In the genomic region with DNA sequence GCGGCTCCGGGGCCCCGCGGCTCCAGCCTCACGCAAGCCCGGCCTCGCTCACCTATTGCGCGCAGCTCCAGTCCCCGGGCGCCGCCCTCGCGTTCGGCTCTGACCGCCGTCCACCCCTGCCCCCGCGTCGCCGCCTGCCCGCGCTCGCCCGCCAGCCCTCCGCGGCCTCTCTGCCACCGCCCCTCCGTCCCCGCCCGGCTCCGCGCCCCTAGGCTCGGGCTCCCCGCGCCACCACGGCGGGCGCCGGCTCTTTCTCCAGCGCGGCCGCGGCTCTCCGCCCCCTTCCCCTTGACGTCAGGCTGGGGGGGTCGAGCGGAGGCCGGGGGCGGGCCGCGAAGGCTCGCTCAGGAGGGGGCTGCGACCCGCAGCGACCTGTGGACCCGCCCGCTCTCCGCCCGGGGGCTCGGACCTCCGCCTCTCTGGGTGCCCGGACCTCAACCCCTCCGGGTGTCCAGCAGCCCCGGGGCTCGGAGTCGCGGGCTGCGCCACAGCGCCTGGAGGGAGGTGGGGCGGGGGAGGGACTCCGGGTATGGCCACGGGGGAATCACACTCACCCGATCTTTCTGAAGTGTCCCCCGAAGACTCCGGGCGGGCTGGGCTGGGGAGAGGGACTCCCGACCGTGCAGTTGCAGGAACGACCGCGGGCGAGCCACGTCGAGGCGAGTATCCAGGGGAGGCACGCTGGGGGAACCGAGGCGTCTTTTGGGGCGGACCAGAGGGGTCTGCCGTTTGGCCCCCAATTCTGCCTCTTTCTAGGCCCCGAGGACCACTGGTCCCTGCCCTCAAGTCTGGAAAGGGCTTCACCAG, we compare ENCODE assay signal across 8 cellular contexts. TPM values are rescaled to one million over a fixed set of nuclear protein-coding genes. Genes with fewer than 3 reads are reported as not detected.
DNase-seq lines count a peak whose midpoint lies in the region; ATAC-seq lines count a peak whose summit lies in the region.

A gene with protein sequence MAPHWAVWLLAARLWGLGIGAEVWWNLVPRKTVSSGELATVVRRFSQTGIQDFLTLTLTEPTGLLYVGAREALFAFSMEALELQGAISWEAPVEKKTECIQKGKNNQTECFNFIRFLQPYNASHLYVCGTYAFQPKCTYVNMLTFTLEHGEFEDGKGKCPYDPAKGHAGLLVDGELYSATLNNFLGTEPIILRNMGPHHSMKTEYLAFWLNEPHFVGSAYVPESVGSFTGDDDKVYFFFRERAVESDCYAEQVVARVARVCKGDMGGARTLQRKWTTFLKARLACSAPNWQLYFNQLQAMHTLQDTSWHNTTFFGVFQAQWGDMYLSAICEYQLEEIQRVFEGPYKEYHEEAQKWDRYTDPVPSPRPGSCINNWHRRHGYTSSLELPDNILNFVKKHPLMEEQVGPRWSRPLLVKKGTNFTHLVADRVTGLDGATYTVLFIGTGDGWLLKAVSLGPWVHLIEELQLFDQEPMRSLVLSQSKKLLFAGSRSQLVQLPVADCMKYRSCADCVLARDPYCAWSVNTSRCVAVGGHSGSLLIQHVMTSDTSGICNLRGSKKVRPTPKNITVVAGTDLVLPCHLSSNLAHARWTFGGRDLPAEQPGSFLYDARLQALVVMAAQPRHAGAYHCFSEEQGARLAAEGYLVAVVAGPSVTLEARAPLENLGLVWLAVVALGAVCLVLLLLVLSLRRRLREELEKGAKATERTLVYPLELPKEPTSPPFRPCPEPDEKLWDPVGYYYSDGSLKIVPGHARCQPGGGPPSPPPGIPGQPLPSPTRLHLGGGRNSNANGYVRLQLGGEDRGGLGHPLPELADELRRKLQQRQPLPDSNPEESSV (minus strand): TSS at position 257 of the 807 bp plus-strand sequence. CDS start 2,194 bp downstream, outside the sequence.

- no CpG with 5 or more reads among the region's 92 CpGs for WGBS in mesendoderm (ENCODE audit: extremely low coverage, insufficient coverage, low lambda C conversion rate)

- H4K5ac ChIP-seq in mesendoderm (ENCODE audit: low read length): no peak within 1 kb of the TSS

- H3K4me1 ChIP-seq in endocrine pancreas (ENCODE audit: control insufficient read depth, insufficient read depth, low read length) (no peaks in the 10 kb centered on the region), mesendoderm (ENCODE audit: control insufficient read depth, low read depth, low read length) (peaks cover 17% of the 10 kb centered on the region)

- H3K36me3 ChIP-seq in MG63 (peaks cover 24% of the 10 kb centered on the region), endocrine pancreas (ENCODE audit: control insufficient read depth, insufficient read depth, low read length) (peaks cover 4% of the 10 kb centered on the region), mesendoderm (ENCODE audit: control insufficient read depth, insufficient read depth, low read length) (peaks cover 10% of the 10 kb centered on the region)

- H3K27me3 ChIP-seq in MG63 (no peaks in the 10 kb centered on the region), endocrine pancreas (ENCODE audit: control insufficient read depth, insufficient read depth, low read length) (no peaks in the 10 kb centered on the region), mesendoderm (ENCODE audit: insufficient read depth, low read length, poor library complexity) (no peaks in the 10 kb centered on the region)

- H2BK5ac ChIP-seq in mesendoderm (ENCODE audit: low read length): peak within 1 kb of the TSS; percentile 76

- H3K56ac ChIP-seq in mesendoderm (ENCODE audit: low read length): peak within 1 kb of the TSS; percentile 96

- peaks cover 38% of the 10 kb centered on the region for H3K4me1 Mint-ChIP-seq in activated CD4-positive, alpha-beta memory T cell treated with anti-CD3 and anti-CD28 coated beads, Interleukin-2, amount 10 ng/mL, durations not matched to agents 7 days and 5 days
- peaks cover 64% of the 10 kb centered on the region for H3K4me1 Mint-ChIP-seq in stimulated activated naive CD8-positive, alpha-beta T cell treated with anti-CD3 and anti-CD28 coated beads, Interleukin-15, amount 100 ng/mL, for 72 hours

- peak within 1 kb of the TSS; percentile 73 for H2BK120ac ChIP-seq in mesendoderm (ENCODE audit: low read depth, low read length)

- no peak within 1 kb of the TSS for H2BK15ac ChIP-seq in mesendoderm (replicated peaks; ENCODE audit: low read depth)

- CTCF ChIA-PET in activated CD4-positive, alpha-beta memory T cell treated with anti-CD3 and anti-CD28 coated beads, Interleukin-2, amount 10 ng/mL, durations not matched to agents 7 days and 5 days (lab: Charles Lee): interaction anchor here (1.2 to 3.9 kb wide), 6 partner anchors 12 to 85 kb away, joined by 4 to 57 read pairs (median 10); a partner anchor contains a TSS

- H3K9ac ChIP-seq in endocrine pancreas (ENCODE audit: control insufficient read depth, insufficient read depth, low read length) (peak within 1 kb of the TSS; percentile 70), mesendoderm (ENCODE audit: low read length) (peak within 1 kb of the TSS; percentile 99)

- H3K4ac ChIP-seq in mesendoderm (ENCODE audit: low read depth, low read length): peak within 1 kb of the TSS; percentile 97

- peak within 1 kb of the TSS; percentile 66 for H3K23ac ChIP-seq in mesendoderm (ENCODE audit: low read length)

- peak within 1 kb of the TSS; percentile 97 for H3K18ac ChIP-seq in mesendoderm (ENCODE audit: low read length)

- POLR2A ChIA-PET in activated CD4-positive, alpha-beta memory T cell treated with anti-CD3 and anti-CD28 coated beads, Interleukin-2, amount 10 ng/mL, durations not matched to agents 7 days and 5 days (lab: Charles Lee): interaction anchor here (0.6 to 3.7 kb wide), 9 partner anchors 12 to 243 kb away, joined by 3 to 43 read pairs (median 7); a partner anchor contains a TSS

- H3K27ac Mint-ChIP-seq in activated CD4-positive, alpha-beta memory T cell treated with anti-CD3 and anti-CD28 coated beads, Interleukin-2, amount 10 ng/mL, durations not matched to agents 7 days and 5 days: peak within 1 kb of the TSS; percentile 75
- H3K27ac Mint-ChIP-seq in stimulated activated naive CD8-positive, alpha-beta T cell treated with anti-CD3 and anti-CD28 coated beads, Interleukin-15, amount 100 ng/mL, for 72 hours: peak within 1 kb of the TSS; percentile 19 to 34

- H3K27ac ChIP-seq in mesendoderm (ENCODE audit: low read depth, low read length): peak within 1 kb of the TSS; percentile 93

- peak within 1 kb of the TSS; percentile 48 for H2AK5ac ChIP-seq in mesendoderm (ENCODE audit: low read length)

- H3K4me3 ChIP-seq in MG63 (peak within 1 kb of the TSS; percentile 82), endocrine pancreas (ENCODE audit: control insufficient read depth, insufficient read depth, low read length) (no peak within 1 kb of the TSS), mesendoderm (ENCODE audit: low read length) (peak within 1 kb of the TSS; percentile 91)

- H3K4me2 ChIP-seq in mesendoderm (ENCODE audit: low read length): peak within 1 kb of the TSS; percentile 85

- peaks cover 9% of the 10 kb centered on the region for H3K36me3 Mint-ChIP-seq in activated CD4-positive, alpha-beta memory T cell treated with anti-CD3 and anti-CD28 coated beads, Interleukin-2, amount 10 ng/mL, durations not matched to agents 7 days and 5 days (ENCODE audit: low read depth)

- H3K27me3 Mint-ChIP-seq in activated CD4-positive, alpha-beta memory T cell treated with anti-CD3 and anti-CD28 coated beads, Interleukin-2, amount 10 ng/mL, durations not matched to agents 7 days and 5 days: peaks cover 15% of the 10 kb centered on the region
- peaks cover 10% of the 10 kb centered on the region for H3K27me3 Mint-ChIP-seq in stimulated activated naive CD8-positive, alpha-beta T cell treated with anti-CD3 and anti-CD28 coated beads, Interleukin-15, amount 100 ng/mL, for 72 hours

- H3K9me3 ChIP-seq in MG63 (no peaks in the 10 kb centered on the region), endocrine pancreas (ENCODE audit: control insufficient read depth, low read length) (no peaks in the 10 kb centered on the region)

- ATAC-seq in stimulated activated naive CD8-positive, alpha-beta T cell treated with anti-CD3 and anti-CD28 coated beads, Interleukin-15, amount 100 ng/mL, for 72 hours: peak; percentile 24
- ATAC-seq in GM18867 (IDR thresholded peaks at IDR 0.05; ENCODE audit: unreplicated experiment): no peak

- peak; percentile 30 for DNase-seq in GDM1 (lab: John Stamatoyannopoulos, UW)
- peak; percentile 56 for DNase-seq in MG63
- DNase-seq in activated CD4-positive, alpha-beta memory T cell treated with anti-CD3 and anti-CD28 coated beads, Interleukin-2, amount 10 ng/mL, durations not matched to agents 7 days and 5 days: peak; percentile 57
- DNase-seq in mesendoderm: peak; percentile 57
- peak; percentile 44 to 58 for DNase-seq in stimulated activated naive CD8-positive, alpha-beta T cell treated with anti-CD3 and anti-CD28 coated beads, Interleukin-15, amount 100 ng/mL, for 72 hours
- no peak for DNase-seq in middle frontal gyrus (ENCODE audit: extremely low spot score, low spot score)

- peak within 1 kb of the TSS; percentile 89 for H4K8ac ChIP-seq in mesendoderm (ENCODE audit: low read depth, low read length)

- peaks cover 32% of the 10 kb centered on the region for H3K79me2 ChIP-seq in mesendoderm (ENCODE audit: control insufficient read depth, insufficient read depth, low read length)

- peak within 1 kb of the TSS; percentile 79 for H3K4me3 Mint-ChIP-seq in activated CD4-positive, alpha-beta memory T cell treated with anti-CD3 and anti-CD28 coated beads, Interleukin-2, amount 10 ng/mL, durations not matched to agents 7 days and 5 days
- peak within 1 kb of the TSS; percentile 92 to 93 for H3K4me3 Mint-ChIP-seq in stimulated activated naive CD8-positive, alpha-beta T cell treated with anti-CD3 and anti-CD28 coated beads, Interleukin-15, amount 100 ng/mL, for 72 hours

- peaks cover 25% of the 10 kb centered on the region for H3K79me1 ChIP-seq in mesendoderm (ENCODE audit: low read length)

- H3K9me3 Mint-ChIP-seq in activated CD4-positive, alpha-beta memory T cell treated with anti-CD3 and anti-CD28 coated beads, Interleukin-2, amount 10 ng/mL, durations not matched to agents 7 days and 5 days: no peaks in the 10 kb centered on the region
- no peaks in the 10 kb centered on the region for H3K9me3 Mint-ChIP-seq in stimulated activated naive CD8-positive, alpha-beta T cell treated with anti-CD3 and anti-CD28 coated beads, Interleukin-15, amount 100 ng/mL, for 72 hours

RNA-seq across cellular contexts. Expression of the gene that starts here (rescaled TPM):
- 12.6 and 16.2 TPM in 2 replicates for total RNA-seq in MG63 (2014; rRNA removed; shearing (Covaris generic); ENCODE audit: low replicate concordance)
- total RNA-seq in activated CD4-positive, alpha-beta memory T cell treated with anti-CD3 and anti-CD28 coated beads, Interleukin-2, amount 10 ng/mL, durations not matched to agents 7 days and 5 days: 10 to 100 TPM; 22.2 to 22.5 TPM
- 32.1 TPM for polyA plus RNA-seq in mesendoderm (2013, experiment 1 of 2)
- 31.2 TPM for polyA plus RNA-seq in mesendoderm (2013, experiment 2 of 2)
